In the genomic region with DNA sequence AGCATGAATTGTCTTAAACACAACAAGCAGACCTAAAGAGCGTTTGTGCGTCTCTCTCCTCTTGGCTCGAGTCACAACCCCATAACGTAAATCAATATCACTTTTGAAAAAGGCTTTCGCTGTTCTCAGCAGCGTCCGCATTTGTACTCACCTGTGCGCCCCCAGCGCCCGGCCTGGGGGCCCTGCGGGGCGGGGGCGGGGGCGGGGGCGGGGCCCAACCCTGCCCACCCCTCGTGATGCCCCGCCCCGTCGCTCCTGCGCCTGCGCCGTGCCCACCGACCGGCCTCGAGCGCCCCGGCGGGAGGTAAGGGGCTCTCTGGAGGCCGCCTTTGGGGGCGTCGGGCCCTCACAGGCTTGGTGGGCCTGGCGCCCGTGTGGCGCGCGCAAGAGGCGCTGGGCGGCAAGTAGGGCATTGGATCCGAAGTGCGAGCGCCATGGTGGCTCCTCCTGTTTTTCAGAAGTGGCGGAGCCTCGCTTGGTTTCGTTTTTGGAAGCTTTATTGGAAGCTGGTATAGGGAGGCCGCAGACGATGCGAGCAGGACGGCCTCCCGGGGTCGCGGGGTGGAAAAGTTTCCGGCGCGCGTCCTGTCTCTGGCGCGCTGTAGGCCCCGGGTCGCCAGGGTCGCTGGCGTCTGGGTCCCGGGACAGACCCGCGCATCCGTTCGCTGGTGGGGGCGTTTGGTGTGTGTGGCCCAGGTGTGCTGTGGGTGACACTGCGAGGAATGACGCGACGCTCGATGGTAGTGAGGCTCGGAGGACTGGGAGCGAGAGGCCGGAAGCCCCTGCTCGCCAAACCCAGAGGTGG, we compare ENCODE assay signal across 8 cellular contexts. TPM values are rescaled to one million over a fixed set of nuclear protein-coding genes. Genes with fewer than 3 reads are reported as not detected.
DNase-seq lines count a peak whose midpoint lies in the region; ATAC-seq and TF ChIP-seq lines count a peak whose summit lies in the region.

A gene (plus strand): TSS at position 252 of the 805 bp plus-strand sequence. CDS start 8,586 bp downstream, outside the sequence.

- H3K9ac ChIP-seq in HUES6 (ENCODE audit: low read length): peak within 1 kb of the TSS; percentile 85

- H3K36me3 ChIP-seq in HUES6 (ENCODE audit: control insufficient read depth, insufficient read depth, low read length): no peaks in the 10 kb centered on the region
- H3K36me3 ChIP-seq in Peyer's patch: peaks cover 0 to 5% (median 0%) of the 10 kb centered on the region in 3 donors
- peaks cover 0 to 6% (median 0%) of the 10 kb centered on the region in 3 experiments for H3K36me3 ChIP-seq in naive thymus-derived CD4-positive, alpha-beta T cell (ENCODE audit: control insufficient read depth in 2 of 3, insufficient read depth in 3 of 3, low read length in 3 of 3)

- peak; percentile 86 for DNase-seq in DMS 273 (lab: John Stamatoyannopoulos, UW; ENCODE audit: unreplicated experiment)
- peak; percentile 81 to 90 (median 89) for DNase-seq in Peyer's patch
- peak; percentile 75 for DNase-seq in activated T-helper 1 cell treated with Interleukin-2 at 50 U/mL for 16 hours (ENCODE audit: low read depth)
- peak; percentile 66 for DNase-seq in fibroblast of gingiva (ENCODE audit: low read depth)
- DNase-seq in naive thymus-derived CD4-positive, alpha-beta T cell: peak; percentile 78 to 94 (median 88)
- peak; percentile 72 for DNase-seq in stimulated activated naive B cell treated with anti-CD40 and anti-IgM and Interleukin-4, amounts not matched to agents 10 μg/mL and 1 μg/mL and 100 μg/mL, for 72 hours

- H3K27ac ChIP-seq in HUES6 (ENCODE audit: low read depth, low read length) (peak within 1 kb of the TSS; percentile 74; the same call in 1 of the 2 replicates), Peyer's patch (peak within 1 kb of the TSS; percentile 93 to 97 (median 94))
- peak within 1 kb of the TSS; percentile 99 for H3K27ac ChIP-seq in naive thymus-derived CD4-positive, alpha-beta T cell (ENCODE audit: low read depth, low read length)

- peaks cover 0 to 14% (median 7%) of the 10 kb centered on the region in 5 donors for H3K27me3 Mint-ChIP-seq in naive thymus-derived CD4-positive, alpha-beta T cell
- H3K27me3 Mint-ChIP-seq in stimulated activated naive B cell treated with anti-CD40 and anti-IgM and Interleukin-4, amounts not matched to agents 10 μg/mL and 1 μg/mL and 100 μg/mL, for 72 hours: peaks cover 0 to 11% of the 10 kb centered on the region in 2 donors

- peaks cover 0 to 7% (median 6%) of the 10 kb centered on the region in 5 donors for H3K36me3 Mint-ChIP-seq in naive thymus-derived CD4-positive, alpha-beta T cell
- H3K36me3 Mint-ChIP-seq in stimulated activated naive B cell treated with anti-CD40 and anti-IgM and Interleukin-4, amounts not matched to agents 10 μg/mL and 1 μg/mL and 100 μg/mL, for 72 hours: peaks cover 6 to 11% of the 10 kb centered on the region in 2 donors

- H3K9me3 Mint-ChIP-seq in naive thymus-derived CD4-positive, alpha-beta T cell: no peaks in the 10 kb centered on the region
- H3K9me3 Mint-ChIP-seq in stimulated activated naive B cell treated with anti-CD40 and anti-IgM and Interleukin-4, amounts not matched to agents 10 μg/mL and 1 μg/mL and 100 μg/mL, for 72 hours: peaks cover 5 to 10% of the 10 kb centered on the region in 2 donors

- H3K9me3 ChIP-seq in HUES6 (ENCODE audit: control insufficient read depth, insufficient read depth, low read depth, low read length) (no peaks in the 10 kb centered on the region), Peyer's patch (peaks cover 0 to 4% (median 0%) of the 10 kb centered on the region in 4 donors)
- no peaks in the 10 kb centered on the region for H3K9me3 ChIP-seq in naive thymus-derived CD4-positive, alpha-beta T cell (ENCODE audit: control insufficient read depth in 2 of 3, low read length in 3 of 3)

- no peaks in the 10 kb centered on the region for H3K27me3 ChIP-seq in HUES6 (ENCODE audit: control insufficient read depth, insufficient read depth, low read length)
- H3K27me3 ChIP-seq in Peyer's patch: no peaks in the 10 kb centered on the region
- no peaks in the 10 kb centered on the region for H3K27me3 ChIP-seq in naive thymus-derived CD4-positive, alpha-beta T cell (ENCODE audit: control insufficient read depth in 2 of 2, insufficient read depth in 2 of 2, low read length in 2 of 2)

- H3K4me3 ChIP-seq in HUES6 (ENCODE audit: low read depth, low read length): peak within 1 kb of the TSS; percentile 72
- H3K4me3 ChIP-seq in Peyer's patch: peak within 1 kb of the TSS; percentile 75 to 97 (median 86)
- H3K4me3 ChIP-seq in naive thymus-derived CD4-positive, alpha-beta T cell (ENCODE audit: low read length): peak within 1 kb of the TSS; percentile 96

- peak within 1 kb of the TSS; percentile 96 to 100 (median 99) for H3K27ac Mint-ChIP-seq in naive thymus-derived CD4-positive, alpha-beta T cell
- H3K27ac Mint-ChIP-seq in stimulated activated naive B cell treated with anti-CD40 and anti-IgM and Interleukin-4, amounts not matched to agents 10 μg/mL and 1 μg/mL and 100 μg/mL, for 72 hours: peak within 1 kb of the TSS; percentile 98

- intact Hi-C loops in naive thymus-derived CD4-positive, alpha-beta T cell (cut with micrococcal nuclease): loop anchor here (1.0 to 5.0 kb wide), 15 partner anchors 41 to 1627 kb away; a partner anchor contains a TSS

- CTCF ChIA-PET in naive thymus-derived CD4-positive, alpha-beta T cell (lab: Charles Lee): interaction anchor here (0.8 kb wide), 1 partner anchor 744 kb away, joined by 3 read pairs; no protein-coding TSS in a partner anchor

- no peak for TF ChIP-seq CTCF in Peyer's patch (IDR thresholded peaks at IDR 0.05)

- POLR2A ChIA-PET in naive thymus-derived CD4-positive, alpha-beta T cell (lab: Charles Lee): interaction anchor here (0.7 to 1.8 kb wide), 9 partner anchors 12 to 689 kb away, joined by 3 to 8 read pairs (median 3); a partner anchor contains a TSS

- H3K4me3 Mint-ChIP-seq in naive thymus-derived CD4-positive, alpha-beta T cell: peak within 1 kb of the TSS; percentile 92 to 99 (median 97)
- peak within 1 kb of the TSS; percentile 93 for H3K4me3 Mint-ChIP-seq in stimulated activated naive B cell treated with anti-CD40 and anti-IgM and Interleukin-4, amounts not matched to agents 10 μg/mL and 1 μg/mL and 100 μg/mL, for 72 hours

- H3K4me1 ChIP-seq in HUES6 (ENCODE audit: control insufficient read depth, insufficient read depth, low read length) (peaks cover 19% of the 10 kb centered on the region), Peyer's patch (no peaks in the 10 kb centered on the region)
- H3K4me1 ChIP-seq in naive thymus-derived CD4-positive, alpha-beta T cell (ENCODE audit: control insufficient read depth in 2 of 2, insufficient read depth in 2 of 2, low read length in 2 of 2): peaks cover 14 to 17% of the 10 kb centered on the region in 2 donors

- H3K4me1 Mint-ChIP-seq in naive thymus-derived CD4-positive, alpha-beta T cell: peaks cover 29 to 46% (median 40%) of the 10 kb centered on the region in 7 donors
- H3K4me1 Mint-ChIP-seq in stimulated activated naive B cell treated with anti-CD40 and anti-IgM and Interleukin-4, amounts not matched to agents 10 μg/mL and 1 μg/mL and 100 μg/mL, for 72 hours: peaks cover 17 to 27% of the 10 kb centered on the region in 2 donors

- TF ChIP-seq POLR2A in Peyer's patch (IDR thresholded peaks at IDR 0.05): peak; percentile 59 to 64

- ATAC-seq in GM21423 (IDR thresholded peaks at IDR 0.05; ENCODE audit: unreplicated experiment): peak; percentile 86
- ATAC-seq in naive thymus-derived CD4-positive, alpha-beta T cell: peak; percentile 90
- peak; percentile 92 to 93 for ATAC-seq in stimulated activated naive B cell treated with anti-CD40 and anti-IgM and Interleukin-4, amounts not matched to agents 10 μg/mL and 1 μg/mL and 100 μg/mL, for 72 hours (replicated peaks)

RNA-seq across cellular contexts. Expression of the gene that starts here (rescaled TPM):
- total RNA-seq in Peyer's patch: 100 to 1,000 TPM in 1 of 4 donors, 10 to 100 TPM in 3; 36.4 to 187 (median 40.7) TPM
- total RNA-seq in naive thymus-derived CD4-positive, alpha-beta T cell: 10 to 100 TPM; 34.2 to 63.2 (median 51.2) TPM
- polyA plus RNA-seq in naive thymus-derived CD4-positive, alpha-beta T cell: 10 to 100 TPM; 33.7 to 38.8 TPM

Comparison
In these comparisons a context has a peak if more than half of its experiments do, and no peak if none do; other contexts are left out.
1. Peak in every context shown above with its lines: DNase-seq, ATAC-seq, H3K4me3 ChIP-seq and H3K27ac ChIP-seq.